ENCODE assay signal across 8 cellular contexts in genomic region chr2:215435809-215436704, GRCh38. TPM values are rescaled to one million over a fixed set of nuclear protein-coding genes. Genes with fewer than 3 reads are reported as not detected.
DNase-seq lines count a peak whose midpoint lies in the region; ATAC-seq, FAIRE-seq and TF ChIP-seq lines count a peak whose summit lies in the region.

Gene FN1 (minus strand): TSS chr2:215436068. CDS start chr2:215435802, 266 bp downstream.

- H3K56ac ChIP-seq in H9 (ENCODE audit: insufficient read length, low read depth, low read length), result no peak within 1 kb of the TSS

- DNase-seq in GM04504 (ENCODE audit: low read depth) (peak; percentile 97), H9 (peak; percentile 95), NCI-H1048 (lab: John Stamatoyannopoulos, UW) (peak; percentile 66), kidney (peak; percentile 89), NK-92 (lab: John Stamatoyannopoulos, UW; ENCODE audit: unreplicated experiment) (no peak)
- DNase-seq in activated CD4-positive, alpha-beta T cell treated with anti-CD3 and anti-CD28 coated beads for 36 hours, result peak; percentile 77
- peak; percentile 15 to 55 (median 32) for DNase-seq in stimulated activated CD4-positive, alpha-beta T cell treated with anti-CD3 and anti-CD28 coated beads, Interleukin-12 subunit alpha, Interleukin-12 subunit beta, amount 100 ng/mL, for 48 hours (ENCODE audit: low read depth in 2 of 3, low spot score in 1 of 3)

- H3K9ac ChIP-seq in H9 (ENCODE audit: extremely low read depth, insufficient read length, low read length) (peak within 1 kb of the TSS; percentile 40), kidney (ENCODE audit: low read length in 2 of 2) (peak within 1 kb of the TSS; percentile 46 to 54)

- intact Hi-C loops in activated CD4-positive, alpha-beta T cell treated with anti-CD3 and anti-CD28 coated beads for 36 hours (cut with DNase I, micrococcal nuclease), result loop anchor here in 1 of 2 experiments (5.0 to 10.0 kb wide), 2 partner anchors 124 to 631 kb away; partner anchors contain the start of genes ATIC and BARD1
- intact Hi-C loops in kidney (cut with DNase I), result no loop called here

- no peak within 1 kb of the TSS for H2BK5ac ChIP-seq in H9 (ENCODE audit: insufficient read length, low read length)

- H2BK20ac ChIP-seq in H9 (ENCODE audit: low read depth, low read length, poor library complexity, severe bottlenecking), result peak within 1 kb of the TSS; percentile 91

- no peak within 1 kb of the TSS for H2BK12ac ChIP-seq in H9 (ENCODE audit: insufficient read length, low read depth, low read length)

- FAIRE-seq in kidney (lab: Jason Lieb, UNC), result no peak

- H3K9me3 ChIP-seq in H9 (ENCODE audit: control insufficient read depth, low read depth, low read length) (no peaks in the 10 kb centered on the region), kidney (ENCODE audit: control insufficient read depth in 1 of 2, low read length in 2 of 2) (no peaks in the 10 kb centered on the region)

- peak within 1 kb of the TSS; percentile 60 to 64 for H3K4me3 ChIP-seq in kidney (ENCODE audit: low read length in 2 of 2)

- H3K23me2 ChIP-seq in H9 (ENCODE audit: insufficient read length, low read depth, low read length, poor library complexity, severe bottlenecking), result peaks cover 6% of the 10 kb centered on the region

- POLR2A ChIA-PET in activated CD4-positive, alpha-beta T cell treated with anti-CD3 and anti-CD28 coated beads for 36 hours (lab: Charles Lee), result no interaction called here

- H4K5ac ChIP-seq in H9 (ENCODE audit: insufficient read length, low read depth, low read length), result no peak within 1 kb of the TSS

- TF ChIP-seq CTCF in H9 (conservative IDR thresholded peaks at IDR 0.05) (no peak), kidney (IDR thresholded peaks at IDR 0.05; ENCODE audit: borderline replicate concordance, extremely low read depth, insufficient read depth) (no peak)

- H3K36me3 Mint-ChIP-seq in H9 (ENCODE audit: insufficient read depth in 1 of 3, low read depth in 3 of 3), result peaks cover 0 to 5% (median 1%) of the 10 kb centered on the region in 3 experiments; a peak in 4 of 7 replicates
- H3K36me3 Mint-ChIP-seq in activated CD4-positive, alpha-beta T cell treated with anti-CD3 and anti-CD28 coated beads for 36 hours (ENCODE audit: low read depth), result no peaks in the 10 kb centered on the region

- no peak within 1 kb of the TSS for H3T11ph ChIP-seq in H9 (ENCODE audit: low read length)

- peak within 1 kb of the TSS; percentile 64 for H3K18ac ChIP-seq in H9 (ENCODE audit: insufficient read length, low read depth, low read length)

- no peak within 1 kb of the TSS; the same call in 1 of the 2 replicates for H3K4ac ChIP-seq in H9 (ENCODE audit: low read depth, low read length)

- H2BK120ac ChIP-seq in H9 (ENCODE audit: low read depth, low read length, poor library complexity, severe bottlenecking), result no peak within 1 kb of the TSS

- H3K27me3 ChIP-seq in H9 (ENCODE audit: insufficient read depth, low read length), result no peaks in the 10 kb centered on the region

- no CpG with 5 or more reads among the region's 59 CpGs for WGBS in H9 (ENCODE audit: extremely low coverage, insufficient read length, low lambda C conversion rate)

- H3K27ac ChIP-seq in H9 (ENCODE audit: insufficient read length, low read depth, low read length), result peak within 1 kb of the TSS; percentile 50
- peak within 1 kb of the TSS; percentile 70 for H3K27ac ChIP-seq in cingulate gyrus (ENCODE audit: low read depth, low read length)
- H3K27ac ChIP-seq in kidney (ENCODE audit: low read depth in 2 of 2, low read length in 2 of 2), result peak within 1 kb of the TSS; percentile 67 to 90

- peaks cover 19 to 22% of the 10 kb centered on the region in 2 experiments for H3K4me1 Mint-ChIP-seq in H9
- peaks cover 13% of the 10 kb centered on the region for H3K4me1 Mint-ChIP-seq in activated CD4-positive, alpha-beta T cell treated with anti-CD3 and anti-CD28 coated beads for 36 hours

- H3K4me1 ChIP-seq in H9 (ENCODE audit: insufficient read depth, low read length) (no peaks in the 10 kb centered on the region), kidney (ENCODE audit: control insufficient read depth in 1 of 2, insufficient read depth in 1 of 2, low read depth in 1 of 2, low read length in 2 of 2) (peaks cover 4 to 7% of the 10 kb centered on the region in 2 donors)

- peak within 1 kb of the TSS; percentile 98 to 99 (median 99) for H3K27ac Mint-ChIP-seq in H9
- no peak within 1 kb of the TSS for H3K27ac Mint-ChIP-seq in activated CD4-positive, alpha-beta T cell treated with anti-CD3 and anti-CD28 coated beads for 36 hours

- H3K36me3 ChIP-seq in kidney (ENCODE audit: control insufficient read depth in 1 of 2, insufficient read depth in 2 of 2, low read length in 2 of 2), result no peaks in the 10 kb centered on the region

- no peak within 1 kb of the TSS for H4K91ac ChIP-seq in H9 (ENCODE audit: insufficient read length, low read depth, low read length)

- peak within 1 kb of the TSS; percentile 80 for H3K4me2 ChIP-seq in H9 (ENCODE audit: insufficient read depth, insufficient read length, low read length)

- no peaks in the 10 kb centered on the region for H3K79me2 ChIP-seq in H9 (ENCODE audit: insufficient read depth, low read length)

- H3K27me3 Mint-ChIP-seq in H9 (ENCODE audit: low read depth), result peaks cover 6% of the 10 kb centered on the region
- H3K27me3 Mint-ChIP-seq in activated CD4-positive, alpha-beta T cell treated with anti-CD3 and anti-CD28 coated beads for 36 hours, result peaks cover 56% of the 10 kb centered on the region

- peak; percentile 75 for ATAC-seq in activated CD4-positive, alpha-beta T cell treated with anti-CD3 and anti-CD28 coated beads for 36 hours

- no peak within 1 kb of the TSS for H2BK15ac ChIP-seq in H9 (ENCODE audit: low read depth, low read length)

- H2AK5ac ChIP-seq in H9 (ENCODE audit: insufficient read length, low read length), result no peak within 1 kb of the TSS

- CTCF ChIA-PET in activated CD4-positive, alpha-beta T cell treated with anti-CD3 and anti-CD28 coated beads for 36 hours (lab: Charles Lee), result interaction anchor here (0.7 to 1.4 kb wide), 3 partner anchors 16 to 100 kb away, joined by 3 to 5 read pairs (median 4); no protein-coding TSS in a partner anchor

- H3K4me3 Mint-ChIP-seq in H9, result peak within 1 kb of the TSS; percentile 93 to 94
- peak within 1 kb of the TSS; percentile 70 for H3K4me3 Mint-ChIP-seq in activated CD4-positive, alpha-beta T cell treated with anti-CD3 and anti-CD28 coated beads for 36 hours

- H3K23ac ChIP-seq in H9 (ENCODE audit: insufficient read length, low read depth, low read length), result no peak within 1 kb of the TSS

- H3K14ac ChIP-seq in H9 (ENCODE audit: insufficient read depth, low read length), result peak within 1 kb of the TSS; percentile 87

- no peak within 1 kb of the TSS for H2AFZ ChIP-seq in H9 (ENCODE audit: low read length)

- H3K79me1 ChIP-seq in H9 (ENCODE audit: insufficient read depth, low read depth, low read length, poor library complexity, severe bottlenecking), result no peaks in the 10 kb centered on the region

- H4K20me1 ChIP-seq in H9 (ENCODE audit: control insufficient read depth, insufficient read depth, insufficient read length), result no peaks in the 10 kb centered on the region

- no peak within 1 kb of the TSS for H4K8ac ChIP-seq in H9 (replicated peaks; ENCODE audit: insufficient read length, low read depth, low read length)

- H3K9me3 Mint-ChIP-seq in H9, result no peaks in the 10 kb centered on the region
- H3K9me3 Mint-ChIP-seq in activated CD4-positive, alpha-beta T cell treated with anti-CD3 and anti-CD28 coated beads for 36 hours (ENCODE audit: low read depth), result no peaks in the 10 kb centered on the region

RNA-seq across cellular contexts. Expression of gene FN1, which starts in this region (rescaled TPM):
- total RNA-seq in H9 (2021), result 56.0 and 61.3 TPM in 2 replicates
- total RNA-seq in activated CD4-positive, alpha-beta T cell treated with anti-CD3 and anti-CD28 coated beads for 36 hours, result under 1 TPM; 0.59 to 0.70 TPM
- 289 TPM for total RNA-seq in kidney
- polyA plus RNA-seq in kidney (ENCODE audit: insufficient read depth, low read depth, low replicate concordance), result 92.1 TPM

Comparison
In these comparisons a context has a peak if more than half of its experiments do, and no peak if none do; other contexts are left out.
1. RNA of gene FN1 (total RNA-seq): 289 TPM in kidney (single experiment) and 56.0 to 61.3 TPM in H9; 0.59 to 0.70 TPM in activated CD4-positive, alpha-beta T cell treated with anti-CD3 and anti-CD28 coated beads for 36 hours; every median in the first group is over 10 times any median in the second.
2. Peak in DNase-seq and ATAC-seq in activated CD4-positive, alpha-beta T cell treated with anti-CD3 and anti-CD28 coated beads for 36 hours; RNA of the gene not detected or under 1 TPM.
3. Peak in every context shown above with its lines, with median percentiles within 50 percentile points of each other: H3K27ac ChIP-seq.